ENCODE assay signal across 31 cellular contexts in genomic region chr1:30867537-30867936, GRCh38. TPM values are rescaled to one million over a fixed set of nuclear protein-coding genes. Genes with fewer than 3 reads are reported as not detected.
"Had no signal": no experiment of that assay in that cellular context is flagged by ENCODE, and none has a peak within 500 bp of the region (broad histone marks: within the 10 kb centered on the region; RNA-seq: fewer than 3 reads in every experiment).

No MANE protein-coding gene starts in this region.

- H2AFZ ChIP-seq: parathyroid adenoma had no signal

- DNase-seq: naive B cell; naive thymus-derived CD8-positive, alpha-beta T cell; nephron progenitor cell; nucleus accumbens; ovary; psoas muscle; spleen; stimulated activated CD4-positive, alpha-beta T cell treated with anti-CD3 and anti-CD28 coated beads, Interleukin-12 subunit alpha, Interleukin-12 subunit beta, amount 100 ng/mL, for 4 hours; stimulated activated CD4-positive, alpha-beta T cell treated with anti-CD3 and anti-CD28 coated beads, Interleukin-1b, Interleukin-23, amount 100 ng/mL, for 48 hours; stimulated activated CD4-positive, alpha-beta T cell treated with anti-CD3 and anti-CD28 coated beads, Interleukin-4, amount 100 ng/mL, for 1 hour; stimulated activated CD4-positive, alpha-beta T cell treated with anti-CD3 and anti-CD28 coated beads, Interleukin-4, amount 100 ng/mL, for 4 hours; stimulated activated CD8-positive, alpha-beta memory T cell treated with anti-CD3 and anti-CD28 coated beads, Interleukin-4, amount 100 ng/mL, for 48 hours; stimulated activated naive CD4-positive, alpha-beta T cell; stimulated activated naive CD8-positive, alpha-beta T cell treated with anti-CD3 and anti-CD28 coated beads, Interleukin-15, amount 100 ng/mL, for 72 hours; stimulated activated naive CD8-positive, alpha-beta T cell treated with anti-CD3 and anti-CD28 coated beads, Interleukin-15, Interleukin-2, amounts not matched to agents 100 U/mL and 50 U/mL, for 24 hours; substantia nigra; testis; tibial artery; trophoblast cell; upper lobe of left lung had no signal

- H3K4me3 ChIP-seq: ovary, psoas muscle, skin epidermis, smooth muscle cell, spleen, suprapubic skin, testis, tibial artery, upper lobe of left lung, vagina had no signal

- H3K27me3 ChIP-seq: ovary, suprapubic skin, testis, tibial artery, upper lobe of left lung, vagina had no signal

- H3K27ac ChIP-seq: neutrophil, ovary, parathyroid adenoma, psoas muscle, skin epidermis, spleen, suprapubic skin, testis, tibial artery, upper lobe of left lung, vagina had no signal

- FAIRE-seq: urothelium cell line had no signal

- H3K79me2 ChIP-seq: parathyroid adenoma had no signal

- H3K36me3 ChIP-seq: neutrophil, ovary had no signal

- H3K4me2 ChIP-seq: smooth muscle cell had no signal

- H3K9ac ChIP-seq: parathyroid adenoma had no signal

- ATAC-seq: naive thymus-derived CD8-positive, alpha-beta T cell; natural killer cell treated with Interleukin-12 subunit alpha and Interleukin-12 subunit beta and Interleukin-15 and Interleukin-18, amount 100 ng/mL, for 72 hours; psoas muscle; right cardiac atrium; sciatic nerve; stimulated activated memory B cell treated with anti-CD40 and anti-IgM and Interleukin-4, amounts not matched to agents 10 μg/mL and 1 μg/mL and 100 μg/mL, for 72 hours; stimulated activated naive CD8-positive, alpha-beta T cell treated with anti-CD3 and anti-CD28 coated beads, Interleukin-15, amount 100 ng/mL, for 72 hours; stimulated activated naive CD8-positive, alpha-beta T cell treated with anti-CD3 and anti-CD28 coated beads, Interleukin-15, Interleukin-2, amounts not matched to agents 100 U/mL and 50 U/mL, for 24 hours had no signal

- H3K9me3 ChIP-seq: neutrophil, psoas muscle, suprapubic skin, testis, vagina had no signal

- H3K4me1 ChIP-seq: parathyroid adenoma, psoas muscle, suprapubic skin, testis, tibial artery, vagina had no signal

RNA-seq across cellular contexts. Expression of gene SDC3, which starts 41.0 kb away (rescaled TPM):
- polyA plus RNA-seq: naive thymus-derived CD8-positive, alpha-beta T cell had no signal
